In the genomic region with DNA sequence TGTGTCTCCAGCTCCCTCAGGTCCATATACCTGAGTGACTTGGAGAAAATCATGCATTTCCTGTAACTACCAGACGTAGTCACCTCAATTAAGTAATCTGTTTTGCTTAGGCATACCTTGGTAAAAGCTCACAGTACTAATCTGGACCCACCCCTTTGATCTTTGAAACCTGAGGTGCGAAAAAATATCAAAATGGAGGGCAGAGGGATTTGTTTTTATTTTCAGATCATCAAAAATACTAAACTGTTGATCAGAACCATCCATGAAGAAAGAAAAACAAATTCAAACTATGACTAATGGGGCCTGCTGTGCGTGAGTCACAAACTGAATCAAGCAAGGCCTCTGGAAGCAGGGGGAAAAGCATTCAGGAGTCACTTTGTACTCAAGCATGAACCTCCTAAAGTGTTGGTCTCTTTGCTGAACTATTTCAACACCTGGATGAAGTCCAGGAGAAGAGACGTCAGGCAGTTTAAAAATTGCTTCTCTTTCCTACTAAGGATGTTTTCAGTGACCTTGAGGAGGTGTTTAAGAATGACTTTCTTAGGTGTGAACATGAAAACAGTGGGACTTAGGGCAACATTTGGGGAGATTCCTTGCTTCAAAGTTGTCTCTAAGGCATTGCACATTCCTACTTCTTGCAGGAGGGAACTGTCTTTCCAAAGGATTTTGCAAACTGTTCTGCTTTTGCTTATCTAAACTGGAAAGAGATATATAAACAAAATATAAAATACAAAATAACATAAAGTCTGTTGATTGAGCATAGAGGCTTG, we compare ENCODE assay signal across 8 cellular contexts.
DNase-seq lines count a peak whose midpoint lies in the region; ATAC-seq and TF ChIP-seq lines count a peak whose summit lies in the region.

No MANE protein-coding gene starts in this region.

- TF ChIP-seq CTCF in RWPE1 (conservative IDR thresholded peaks at IDR 0.05; ENCODE audit: low read depth): no peak
- TF ChIP-seq CTCF in foreskin fibroblast (IDR thresholded peaks at IDR 0.05; ENCODE audit: low read depth, low read length): no peak
- no peak for TF ChIP-seq CTCF in psoas muscle (IDR thresholded peaks at IDR 0.05)

- in situ Hi-C loops in Caki2 (cut with HindIII; ENCODE audit: low pct_unique_long_range_greater_than_20kb, low sequenced_read_pairs): no loop called here

- 55 to 62% (median 57%) methylated on average over 4 of the region's 4 CpGs for WGBS in psoas muscle, 3 donors

- CTCF ChIA-PET in RWPE1 (lab: Yijun Ruan, JAX): interaction anchor here (0.6 kb wide), 2 partner anchors 147 to 321 kb away, joined by 3 to 7 read pairs; no protein-coding TSS in a partner anchor

- intact Hi-C loops in psoas muscle (cut with DNase I): no loop called here

- H3K27ac ChIP-seq in RWPE1: no peak overlapping the region
- H3K27ac ChIP-seq in psoas muscle: peak overlapping the region; percentile 72

- H3K36me3 ChIP-seq in psoas muscle (ENCODE audit: insufficient read depth in 1 of 2, low read depth in 1 of 2): no peaks in the 10 kb centered on the region

- no peaks in the 10 kb centered on the region for H3K9me3 ChIP-seq in psoas muscle

- peak; percentile 98 for DNase-seq in Caki2 (ENCODE audit: low read depth)
- DNase-seq in RWPE1 (ENCODE audit: low spot score): peak; percentile 95
- peak; percentile 98 to 99 for DNase-seq in foreskin fibroblast
- peak; percentile 24 to 54 for DNase-seq in psoas muscle
- DNase-seq in activated CD4-positive, alpha-beta T cell treated with anti-CD3 and anti-CD28 coated beads for 48 hours: no peak
- no peak for DNase-seq in NCI-H146 (lab: John Stamatoyannopoulos, UW)

- ATAC-seq in psoas muscle (peak; percentile 71 to 88 (median 82)), GM19324 (IDR thresholded peaks at IDR 0.05; ENCODE audit: low FRiP score, unreplicated experiment) (no peak), GM21619 (IDR thresholded peaks at IDR 0.05; ENCODE audit: unreplicated experiment) (no peak)

- peaks cover 6% of the 10 kb centered on the region for H3K4me1 ChIP-seq in psoas muscle

- H3K27me3 ChIP-seq in psoas muscle (ENCODE audit: insufficient read depth in 3 of 3, low read length in 2 of 3): no peaks in the 10 kb centered on the region

- H3K4me3 ChIP-seq in foreskin fibroblast (ENCODE audit: low read depth in 1 of 2, low read length in 2 of 2) (no peak overlapping the region), psoas muscle (no peak overlapping the region)

- POLR2A ChIA-PET in RWPE1 (lab: Yijun Ruan, JAX; ENCODE audit: low non-redundant PET): no interaction called here

Comparison
In these comparisons a context has a peak if more than half of its experiments do, and no peak if none do; other contexts are left out.
1. DNase-seq: peak in Caki2 (single experiment), RWPE1 (single experiment), foreskin fibroblast (2 of 2) and psoas muscle (2 of 2); none in activated CD4-positive, alpha-beta T cell treated with anti-CD3 and anti-CD28 coated beads for 48 hours (single experiment) and NCI-H146 (single experiment).
2. ATAC-seq: peak in psoas muscle (4 of 4); none in GM19324 (single experiment) and GM21619 (single experiment).